In the genomic region with DNA sequence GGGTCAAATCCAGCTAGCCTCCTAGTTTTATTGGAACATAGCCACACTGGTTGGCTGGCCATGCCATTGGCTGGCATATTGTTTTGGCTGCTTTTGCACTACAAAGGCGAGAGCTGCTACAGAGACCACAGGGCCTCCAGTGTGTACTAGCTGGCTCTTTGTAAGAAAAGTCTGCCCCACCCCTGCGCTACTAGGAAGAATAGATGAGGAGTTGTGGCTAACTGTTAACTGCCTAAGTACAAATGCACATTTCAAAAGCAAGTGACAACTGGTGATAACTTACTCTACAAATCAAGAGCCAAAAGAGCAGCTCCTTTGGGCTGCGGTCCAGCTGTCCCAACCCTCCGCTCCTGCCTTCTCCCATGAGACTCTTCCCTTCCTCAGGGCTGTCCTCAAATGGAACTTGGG, we compare ENCODE assay signal across 1 cellular context.
TF ChIP-seq lines count a peak whose summit lies in the region.

No MANE protein-coding gene starts in this region.

TF ChIP-seq in H1, 55 proteins besides CTCF, POLR2A, EP300 and RAD21 (continued from another document):
- TF ChIP-seq, protein P1, sequence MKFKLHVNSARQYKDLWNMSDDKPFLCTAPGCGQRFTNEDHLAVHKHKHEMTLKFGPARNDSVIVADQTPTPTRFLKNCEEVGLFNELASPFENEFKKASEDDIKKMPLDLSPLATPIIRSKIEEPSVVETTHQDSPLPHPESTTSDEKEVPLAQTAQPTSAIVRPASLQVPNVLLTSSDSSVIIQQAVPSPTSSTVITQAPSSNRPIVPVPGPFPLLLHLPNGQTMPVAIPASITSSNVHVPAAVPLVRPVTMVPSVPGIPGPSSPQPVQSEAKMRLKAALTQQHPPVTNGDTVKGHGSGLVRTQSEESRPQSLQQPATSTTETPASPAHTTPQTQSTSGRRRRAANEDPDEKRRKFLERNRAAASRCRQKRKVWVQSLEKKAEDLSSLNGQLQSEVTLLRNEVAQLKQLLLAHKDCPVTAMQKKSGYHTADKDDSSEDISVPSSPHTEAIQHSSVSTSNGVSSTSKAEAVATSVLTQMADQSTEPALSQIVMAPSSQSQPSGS (IDR thresholded peaks at IDR 0.05; ENCODE audit: low read length): no peak
- no peak for TF ChIP-seq RBBP5 (IDR thresholded peaks at IDR 0.05; ENCODE audit: borderline replicate concordance, low read depth, low read length)
- TF ChIP-seq, protein P2, sequence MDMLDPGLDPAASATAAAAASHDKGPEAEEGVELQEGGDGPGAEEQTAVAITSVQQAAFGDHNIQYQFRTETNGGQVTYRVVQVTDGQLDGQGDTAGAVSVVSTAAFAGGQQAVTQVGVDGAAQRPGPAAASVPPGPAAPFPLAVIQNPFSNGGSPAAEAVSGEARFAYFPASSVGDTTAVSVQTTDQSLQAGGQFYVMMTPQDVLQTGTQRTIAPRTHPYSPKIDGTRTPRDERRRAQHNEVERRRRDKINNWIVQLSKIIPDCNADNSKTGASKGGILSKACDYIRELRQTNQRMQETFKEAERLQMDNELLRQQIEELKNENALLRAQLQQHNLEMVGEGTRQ (IDR thresholded peaks at IDR 0.05; ENCODE audit: low read length): no peak
- 0 out of 2 replicates have a peak, but pooled peaks have one; percentile 5 for TF ChIP-seq POU5F1 (IDR thresholded peaks at IDR 0.05; ENCODE audit: low read depth, low read length)
- no peak for TF ChIP-seq EGR1 (IDR thresholded peaks at IDR 0.05; ENCODE audit: borderline replicate concordance, low read depth, low read length)
- no peak for TF ChIP-seq NRF1 (IDR thresholded peaks at IDR 0.05; ENCODE audit: low read depth, low read length)
- no peak for TF ChIP-seq POLR2AphosphoS5 (IDR thresholded peaks at IDR 0.05; ENCODE audit: low read depth, low read length)
